ENCODE assay signal across 29 cellular contexts in the genomic region with DNA sequence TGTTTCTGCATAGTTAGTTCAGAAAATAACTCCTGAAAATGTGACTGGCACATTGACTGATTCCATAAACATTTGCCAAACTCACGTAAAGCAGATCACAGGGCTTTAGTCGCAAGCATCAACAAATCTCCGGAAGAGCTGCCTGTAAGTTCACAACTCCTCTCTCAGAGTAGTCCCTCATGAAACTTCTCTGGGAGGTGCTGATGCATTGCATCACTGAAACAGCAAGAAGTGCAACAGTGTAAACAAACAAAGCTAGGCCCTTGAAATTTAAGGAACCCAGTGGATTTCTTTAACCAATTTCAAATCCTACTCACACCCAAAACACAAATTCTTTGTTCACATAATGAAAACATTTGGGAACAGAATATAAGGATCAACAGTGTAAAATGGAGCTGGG.
"Had no signal": no experiment of that assay in that cellular context is flagged by ENCODE, and none has a peak within 500 bp of the region (broad histone marks: within the 10 kb centered on the region; RNA-seq: fewer than 3 reads in every experiment).

No MANE protein-coding gene starts in this region.

- H3K27ac ChIP-seq: adrenal gland, breast epithelium, SK-N-MC had no signal

- H3K9me3 ChIP-seq: adrenal gland had no signal

- H3K36me3 ChIP-seq: adrenal gland, breast epithelium had no signal

- ATAC-seq: Panc1, Right ventricle myocardium inferior, T-cell had no signal

- DNase-seq: activated B cell treated with CpG ODN at 0.5 μM for 24 hours; activated CD4-positive, alpha-beta memory T cell treated with anti-CD3 and anti-CD28 coated beads, Interleukin-2, amount 10 ng/mL, durations not matched to agents 7 days and 5 days; activated CD4-positive, alpha-beta T cell treated with anti-CD3 and anti-CD28 coated beads for 1 hour; activated CD4-positive, alpha-beta T cell treated with anti-CD3 and anti-CD28 coated beads, Interleukin-2, amount 10 ng/mL, durations not matched to agents 24 days and 14 days; activated gamma-delta T cell treated with Interleukin-2 at 50 U/mL for 16 hours; activated naive CD4-positive, alpha-beta T cell treated with anti-CD3 and anti-CD28 coated beads, Interleukin-2, amount 10 ng/mL, durations not matched to agents 7 days and 5 days; activated naive CD8-positive, alpha-beta T cell treated with anti-CD3 and anti-CD28 coated beads for 36 hours; activated T-cell treated with anti-CD3 and anti-CD28 coated beads for 4 hours; activated T-cell treated with anti-CD3 and anti-CD28 coated beads, Interleukin-2, amount 50 U/mL, for 48 hours; adrenal gland; aorta; KG1; NCI-H1048; NCI-H1930; NCI-H2171; NCI-H2227 treated with DMSO at 0.1 percent for 48 hours; NCI-H446 treated with DMSO at 0.1 percent for 48 hours; NCI-H526; NCI-H82; NK-92 treated with Interleukin-12 subunit alpha and Interleukin-12 subunit beta, amount 100 ng/mL, for 24 hours; OCI-M1; RPMI8226; T-cell; T-helper 2 cell; T1000 had no signal

- H3K4me3 ChIP-seq: adrenal gland, breast epithelium, SK-N-MC had no signal

- H3K4me1 ChIP-seq: adrenal gland, breast epithelium had no signal

- H3K27me3 ChIP-seq: adrenal gland, breast epithelium had no signal
